ENCODE assay signal across 14 cellular contexts in the genomic region with DNA sequence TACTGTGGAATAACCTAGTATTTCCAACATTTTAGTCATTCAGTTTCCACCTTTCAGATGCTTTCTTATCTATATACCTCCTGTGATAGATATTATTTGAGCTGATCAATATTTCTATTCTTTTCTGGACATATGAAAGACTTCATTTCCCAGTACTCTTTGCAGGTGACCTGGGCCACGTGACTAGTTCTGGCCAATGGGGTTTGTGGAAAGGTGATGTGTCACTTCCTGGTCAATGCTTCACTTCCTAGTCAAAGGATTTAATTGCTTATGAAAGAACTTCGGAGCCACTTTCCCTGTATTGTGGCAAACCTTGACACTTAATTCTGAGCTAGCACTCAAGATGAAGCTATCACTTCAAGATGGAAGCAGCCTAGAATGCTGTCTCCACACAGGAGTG.
A peak's percentile ranks its signal among the peaks of the same experiment; 100 is the strongest.
DNase-seq lines count a peak whose midpoint lies in the region; ATAC-seq and TF ChIP-seq lines count a peak whose summit lies in the region.
"Had no signal": no experiment of that assay in that cellular context is flagged by ENCODE, and none has a peak within 500 bp of the region (broad histone marks: within the 10 kb centered on the region; RNA-seq: fewer than 3 reads in every experiment).

No MANE protein-coding gene starts in this region.

- H3K4me1 Mint-ChIP-seq in Caco-2 (ENCODE audit: low read depth, unreplicated experiment), result no peaks in the 10 kb centered on the region
- H3K4me1 Mint-ChIP-seq in activated T-helper 17 cell treated with anti-CD3 and anti-CD28 coated beads, Interleukin-2, amount 50 U/mL, for 72 hours, result no peaks in the 10 kb centered on the region
- H3K4me1 Mint-ChIP-seq: CD4-positive, CD25-positive, alpha-beta regulatory T cell had no signal

- no peaks in the 10 kb centered on the region; the same call in 1 of the 2 replicates for H3K27me3 ChIP-seq in Caco-2 (replicated peaks; ENCODE audit: control insufficient read depth, insufficient read depth, low read length)
- no peaks in the 10 kb centered on the region for H3K27me3 ChIP-seq in HCT116 (ENCODE audit: insufficient read depth, low read length)
- no peaks in the 10 kb centered on the region for H3K27me3 ChIP-seq in Peyer's patch

- H3K27me3 Mint-ChIP-seq in Caco-2 (ENCODE audit: insufficient read depth, unreplicated experiment), result no peaks in the 10 kb centered on the region
- peaks cover 19% of the 10 kb centered on the region for H3K27me3 Mint-ChIP-seq in activated T-helper 17 cell treated with anti-CD3 and anti-CD28 coated beads, Interleukin-2, amount 50 U/mL, for 72 hours
- H3K27me3 Mint-ChIP-seq: CD4-positive, CD25-positive, alpha-beta regulatory T cell had no signal

- no peak for TF ChIP-seq POLR2A in HCT116 (IDR thresholded peaks at IDR 0.05; ENCODE audit: borderline replicate concordance, extremely low read depth, insufficient read depth, insufficient read length)
- no peak for TF ChIP-seq POLR2A in Peyer's patch (IDR thresholded peaks at IDR 0.05)

- intact Hi-C loops in Caco-2 (cut with micrococcal nuclease; ENCODE audit: unreplicated experiment), result no loop called here
- intact Hi-C loops in HCT116 (cut with micrococcal nuclease), result no loop called here
- intact Hi-C loops in OCI-LY7 (cut with micrococcal nuclease; ENCODE audit: unreplicated experiment), result no loop called here

- CTCF ChIA-PET in Caco-2 (lab: Charles Lee), result no interaction called here
- CTCF ChIA-PET in HCT116 (lab: Charles Lee), result interaction anchor here (3.4 kb wide), 1 partner anchor 9 kb away, joined by 23 read pairs; no protein-coding TSS in a partner anchor
- CTCF ChIA-PET in OCI-LY7 (lab: Charles Lee; ENCODE audit: unreplicated experiment), result no interaction called here

- peaks cover 36% of the 10 kb centered on the region for H3K9me3 Mint-ChIP-seq in Caco-2 (ENCODE audit: unreplicated experiment)
- H3K9me3 Mint-ChIP-seq in activated T-helper 17 cell treated with anti-CD3 and anti-CD28 coated beads, Interleukin-2, amount 50 U/mL, for 72 hours, result no peaks in the 10 kb centered on the region

- no TSS peak for BruUV-seq in Caco-2 (replicated peaks; lab: Mats Ljungman, UMichigan)
- BruUV-seq in HCT116 (replicated peaks; lab: Mats Ljungman, UMichigan), result no TSS peak
- no TSS peak for BruUV-seq in OCI-LY7 (replicated peaks; lab: Mats Ljungman, UMichigan)

- peak overlapping the region; percentile 34 for H3K4me3 Mint-ChIP-seq in Caco-2 (ENCODE audit: unreplicated experiment)
- H3K4me3 Mint-ChIP-seq in activated T-helper 17 cell treated with anti-CD3 and anti-CD28 coated beads, Interleukin-2, amount 50 U/mL, for 72 hours, result no peak overlapping the region
- H3K4me3 Mint-ChIP-seq: activated naive CD8-positive, alpha-beta T cell; CD4-positive, CD25-positive, alpha-beta regulatory T cell; T-helper 2 cell treated with Interferon-gamma antibody and Interleukin-4, amounts not matched to agents 5 μg/mL and 100 μg/mL, for 36 hours had no signal

- H3K9me3 ChIP-seq in Caco-2 (peaks cover 6% of the 10 kb centered on the region), HCT116 (ENCODE audit: control insufficient read depth in 1 of 2, insufficient read depth in 1 of 2, low read depth in 1 of 2, low read length in 2 of 2) (no peaks in the 10 kb centered on the region), OCI-LY7 (ENCODE audit: low read length) (peaks cover 9% of the 10 kb centered on the region; the same call in 1 of the 2 replicates), Peyer's patch (peaks cover 0 to 4% (median 0%) of the 10 kb centered on the region in 4 donors)

- ATAC-seq in HCT116, result peak; percentile 92
- no peak for ATAC-seq in activated T-helper 17 cell treated with anti-CD3 and anti-CD28 coated beads, Interleukin-2, amount 50 U/mL, for 72 hours (replicated peaks)
- ATAC-seq in GM19397 (IDR thresholded peaks at IDR 0.05; ENCODE audit: unreplicated experiment), result no peak

- TF ChIP-seq RAD21 in HCT116 (IDR thresholded peaks at IDR 0.05; ENCODE audit: low read depth), result no peak

- peak overlapping the region; percentile 11 for H2AFZ ChIP-seq in HCT116 (ENCODE audit: low read depth, low read length, poor library complexity, severe bottlenecking)
- H2AFZ ChIP-seq in OCI-LY7 (ENCODE audit: low read length), result peak overlapping the region; percentile 98

- H3K36me3 Mint-ChIP-seq in Caco-2 (ENCODE audit: insufficient read depth, unreplicated experiment), result no peaks in the 10 kb centered on the region
- H3K36me3 Mint-ChIP-seq in activated T-helper 17 cell treated with anti-CD3 and anti-CD28 coated beads, Interleukin-2, amount 50 U/mL, for 72 hours (ENCODE audit: low read depth), result no peaks in the 10 kb centered on the region
- H3K36me3 Mint-ChIP-seq: CD4-positive, CD25-positive, alpha-beta regulatory T cell had no signal

- H3K9ac ChIP-seq in HCT116 (ENCODE audit: low read length), result no peak overlapping the region

- H3K79me2 ChIP-seq in HCT116 (ENCODE audit: insufficient read depth, low read length) (no peaks in the 10 kb centered on the region), OCI-LY7 (ENCODE audit: insufficient read depth, low read depth, low read length) (no peaks in the 10 kb centered on the region)

- POLR2A ChIA-PET in Caco-2 (lab: Charles Lee) (no interaction called here), HCT116 (lab: Charles Lee) (no interaction called here), OCI-LY7 (lab: Charles Lee) (no interaction called here)

- peak; percentile 67 to 73 for DNase-seq in Caco-2
- DNase-seq in HCT116 (ENCODE audit: low read depth, low spot score), result peak; percentile 81
- DNase-seq in OCI-LY7 (ENCODE audit: low spot score), result peak; percentile 49
- DNase-seq in cardiac fibroblast (ENCODE audit: low read depth in 2 of 2), result peak; percentile 7 to 40
- DNase-seq in Peyer's patch, result no peak
- DNase-seq in mucosa of gallbladder (ENCODE audit: low spot score), result no peak
- DNase-seq: CD4-positive, CD25-positive, alpha-beta regulatory T cell; cerebellar nuclear complex; NK-92 treated with Interleukin-12 subunit alpha and Interleukin-12 subunit beta, amount 100 ng/mL, for 24 hours; spleen had no signal

- H3K27ac ChIP-seq in HCT116 (ENCODE audit: low read depth, low read length) (no peak overlapping the region), OCI-LY7 (ENCODE audit: low read depth, low read length, poor library complexity, severe bottlenecking) (no peak overlapping the region), Peyer's patch (no peak overlapping the region)
- H3K27ac ChIP-seq: spleen had no signal

- RAD21 ChIA-PET in HCT116 (lab: Charles Lee; ENCODE audit: low non-redundant PET in 1 of 2, low total read pairs in 2 of 2, uncharacterized antibody in 2 of 2, unreplicated experiment in 2 of 2), result no interaction called here

- no peaks in the 10 kb centered on the region for H3K9me2 ChIP-seq in HCT116 (ENCODE audit: insufficient read depth)
- no peaks in the 10 kb centered on the region for H3K9me2 ChIP-seq in OCI-LY7 (ENCODE audit: insufficient read depth, low read length)

- H3K36me3 ChIP-seq in Caco-2 (ENCODE audit: control insufficient read depth, insufficient read depth, low read length) (no peaks in the 10 kb centered on the region), HCT116 (ENCODE audit: control insufficient read depth in 1 of 2, insufficient read depth in 2 of 2, low read length in 2 of 2) (no peaks in the 10 kb centered on the region), OCI-LY7 (ENCODE audit: insufficient read depth, low read length) (no peaks in the 10 kb centered on the region), Peyer's patch (no peaks in the 10 kb centered on the region)
- H3K36me3 ChIP-seq: spleen had no signal

- H3K27ac Mint-ChIP-seq in Caco-2 (ENCODE audit: unreplicated experiment), result no peak overlapping the region
- H3K27ac Mint-ChIP-seq in activated T-helper 17 cell treated with anti-CD3 and anti-CD28 coated beads, Interleukin-2, amount 50 U/mL, for 72 hours, result no peak overlapping the region
- H3K27ac Mint-ChIP-seq: activated naive CD8-positive, alpha-beta T cell; CD4-positive, CD25-positive, alpha-beta regulatory T cell; T-helper 2 cell treated with Interferon-gamma antibody and Interleukin-4, amounts not matched to agents 5 μg/mL and 100 μg/mL, for 36 hours had no signal

- H4K20me1 ChIP-seq in HCT116 (ENCODE audit: insufficient read depth) (no peaks in the 10 kb centered on the region), OCI-LY7 (ENCODE audit: insufficient read depth, low read length) (no peaks in the 10 kb centered on the region)

- no peak overlapping the region for H3K4me3 ChIP-seq in Caco-2 (ENCODE audit: low read depth, low read length)
- no peak overlapping the region for H3K4me3 ChIP-seq in HCT116 (replicated peaks in 1 of 2; ENCODE audit: low read depth in 1 of 2, low read length in 2 of 2)
- H3K4me3 ChIP-seq in OCI-LY7 (ENCODE audit: low read depth, low read length, poor library complexity, severe bottlenecking), result no peak overlapping the region
- no peak overlapping the region for H3K4me3 ChIP-seq in cardiac fibroblast (replicated peaks in 1 of 2; ENCODE audit: low read depth in 2 of 2, low read length in 2 of 2)
- H3K4me3 ChIP-seq in Peyer's patch, result no peak overlapping the region
- H3K4me3 ChIP-seq: spleen had no signal

- H3K4me2 ChIP-seq in HCT116 (ENCODE audit: low read length), result peak overlapping the region; percentile 23
- H3K4me2 ChIP-seq in OCI-LY7 (ENCODE audit: low read length), result no peak overlapping the region

- no peak for TF ChIP-seq CTCF in Caco-2 (IDR thresholded peaks at IDR 0.05; ENCODE audit: insufficient read depth in 1 of 2, low read depth in 1 of 2, low read length in 1 of 2, severe bottlenecking in 1 of 2, unreplicated experiment in 1 of 2)
- no peak for TF ChIP-seq CTCF in HCT116 (IDR thresholded peaks at IDR 0.05 in 2 of 3, conservative IDR thresholded peaks at IDR 0.05 in 1 of 3; ENCODE audit: borderline replicate concordance in 1 of 3, insufficient read depth in 1 of 3, low read depth in 2 of 3, low read length in 2 of 3)
- TF ChIP-seq CTCF in OCI-LY7 (conservative IDR thresholded peaks at IDR 0.05; ENCODE audit: low read length), result no peak
- no peak for TF ChIP-seq CTCF in cardiac fibroblast (IDR thresholded peaks at IDR 0.05; ENCODE audit: low read depth, low read length)
- no peak for TF ChIP-seq CTCF in Peyer's patch (IDR thresholded peaks at IDR 0.05)

- no peaks in the 10 kb centered on the region for H3K4me1 ChIP-seq in Caco-2
- H3K4me1 ChIP-seq in HCT116 (ENCODE audit: control insufficient read depth in 1 of 2, insufficient read depth in 2 of 2, low read length in 2 of 2), result no peaks in the 10 kb centered on the region
- no peaks in the 10 kb centered on the region for H3K4me1 ChIP-seq in OCI-LY7 (ENCODE audit: insufficient read depth, low read length, poor library complexity, severe bottlenecking)
- H3K4me1 ChIP-seq in Peyer's patch, result no peaks in the 10 kb centered on the region
- H3K4me1 ChIP-seq: spleen had no signal

Comparison
In these comparisons a context has a peak if more than half of its experiments do, and no peak if none do; other contexts are left out.
1. DNase-seq: peak in Caco-2 (2 of 2), HCT116 (single experiment), OCI-LY7 (single experiment) and cardiac fibroblast (2 of 2); none in Peyer's patch (0 of 3) and mucosa of gallbladder (single experiment).